2 cellular contexts compared by ENCODE assay signal in the genomic region with DNA sequence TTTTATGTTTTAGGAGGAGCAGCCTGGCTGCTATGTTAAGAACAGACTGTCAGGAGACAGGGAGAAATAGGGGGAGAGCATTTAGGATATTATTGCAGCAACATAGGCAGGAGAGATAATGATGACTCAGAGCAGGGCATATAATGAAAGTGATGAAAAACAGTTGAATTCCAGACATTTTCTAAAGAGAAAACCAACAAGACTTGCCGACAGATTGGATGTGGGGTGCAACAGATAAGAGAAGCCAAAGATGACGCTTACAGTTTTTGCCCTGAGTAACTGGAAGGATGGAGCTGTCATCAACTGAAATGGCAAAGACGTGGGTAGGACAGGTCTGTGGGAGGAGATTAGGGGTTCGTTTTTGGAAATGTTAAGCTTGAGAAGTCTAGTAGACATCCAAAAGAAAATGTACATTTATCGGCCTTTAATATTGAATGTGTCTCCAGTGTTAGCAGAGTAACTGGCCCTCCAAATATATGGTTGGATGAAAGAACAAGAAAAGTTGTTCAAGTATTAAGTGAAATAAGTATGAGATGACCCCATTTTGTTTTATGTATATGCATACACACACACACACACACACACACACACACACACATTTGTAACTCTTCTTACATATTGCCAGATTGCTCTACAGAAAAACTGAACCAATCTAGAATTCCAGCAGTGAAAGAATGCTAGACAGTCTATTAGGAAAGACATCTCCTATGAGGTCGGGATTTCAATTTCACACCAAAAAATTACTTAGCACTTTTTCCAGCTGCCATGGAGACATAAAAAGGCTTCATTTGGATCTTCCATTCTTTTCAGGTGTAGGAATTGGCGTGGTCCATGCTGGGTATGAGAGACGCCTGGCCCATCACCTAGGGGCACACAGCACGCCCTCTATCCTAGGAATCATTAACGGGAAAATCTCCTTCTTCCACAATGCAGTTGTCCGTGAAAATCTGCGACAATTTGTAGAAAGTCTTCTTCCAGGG.
A peak's percentile ranks its signal among the peaks of the same experiment; 100 is the strongest.
TF ChIP-seq lines count a peak whose summit lies in the region.

No MANE protein-coding gene starts in this region.

TF ChIP-seq in K562, 482 proteins besides CTCF, POLR2A, EP300 and RAD21 (continues in another document):
- TF ChIP-seq YY1 (IDR thresholded peaks at IDR 0.05; ENCODE audit: borderline replicate concordance in 1 of 3, control insufficient read depth in 1 of 3, extremely low read depth in 1 of 3, insufficient read depth in 3 of 3, insufficient read length in 1 of 3, insufficient replicate concordance in 2 of 3, low read depth in 1 of 3, low read length in 2 of 3): peak in 1 of 3 experiments; percentile 56
- TF ChIP-seq DPF2 (IDR thresholded peaks at IDR 0.05): peak; percentile 100
- TF ChIP-seq ZNF316 (IDR thresholded peaks at IDR 0.05): peak; percentile 98
- TF ChIP-seq, protein P1, sequence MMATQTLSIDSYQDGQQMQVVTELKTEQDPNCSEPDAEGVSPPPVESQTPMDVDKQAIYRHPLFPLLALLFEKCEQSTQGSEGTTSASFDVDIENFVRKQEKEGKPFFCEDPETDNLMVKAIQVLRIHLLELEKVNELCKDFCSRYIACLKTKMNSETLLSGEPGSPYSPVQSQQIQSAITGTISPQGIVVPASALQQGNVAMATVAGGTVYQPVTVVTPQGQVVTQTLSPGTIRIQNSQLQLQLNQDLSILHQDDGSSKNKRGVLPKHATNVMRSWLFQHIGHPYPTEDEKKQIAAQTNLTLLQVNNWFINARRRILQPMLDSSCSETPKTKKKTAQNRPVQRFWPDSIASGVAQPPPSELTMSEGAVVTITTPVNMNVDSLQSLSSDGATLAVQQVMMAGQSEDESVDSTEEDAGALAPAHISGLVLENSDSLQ (IDR thresholded peaks at IDR 0.05): peak; percentile 92
- TF ChIP-seq, protein P2, sequence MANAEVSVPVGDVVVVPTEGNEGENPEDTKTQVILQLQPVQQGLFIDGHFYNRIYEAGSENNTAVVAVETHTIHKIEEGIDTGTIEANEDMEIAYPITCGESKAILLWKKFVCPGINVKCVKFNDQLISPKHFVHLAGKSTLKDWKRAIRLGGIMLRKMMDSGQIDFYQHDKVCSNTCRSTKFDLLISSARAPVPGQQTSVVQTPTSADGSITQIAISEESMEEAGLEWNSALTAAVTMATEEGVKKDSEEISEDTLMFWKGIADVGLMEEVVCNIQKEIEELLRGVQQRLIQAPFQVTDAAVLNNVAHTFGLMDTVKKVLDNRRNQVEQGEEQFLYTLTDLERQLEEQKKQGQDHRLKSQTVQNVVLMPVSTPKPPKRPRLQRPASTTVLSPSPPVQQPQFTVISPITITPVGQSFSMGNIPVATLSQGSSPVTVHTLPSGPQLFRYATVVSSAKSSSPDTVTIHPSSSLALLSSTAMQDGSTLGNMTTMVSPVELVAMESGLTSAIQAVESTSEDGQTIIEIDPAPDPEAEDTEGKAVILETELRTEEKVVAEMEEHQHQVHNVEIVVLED (CRISPR knock-in tag; IDR thresholded peaks at IDR 0.05): no peak
- TF ChIP-seq, protein P3, sequence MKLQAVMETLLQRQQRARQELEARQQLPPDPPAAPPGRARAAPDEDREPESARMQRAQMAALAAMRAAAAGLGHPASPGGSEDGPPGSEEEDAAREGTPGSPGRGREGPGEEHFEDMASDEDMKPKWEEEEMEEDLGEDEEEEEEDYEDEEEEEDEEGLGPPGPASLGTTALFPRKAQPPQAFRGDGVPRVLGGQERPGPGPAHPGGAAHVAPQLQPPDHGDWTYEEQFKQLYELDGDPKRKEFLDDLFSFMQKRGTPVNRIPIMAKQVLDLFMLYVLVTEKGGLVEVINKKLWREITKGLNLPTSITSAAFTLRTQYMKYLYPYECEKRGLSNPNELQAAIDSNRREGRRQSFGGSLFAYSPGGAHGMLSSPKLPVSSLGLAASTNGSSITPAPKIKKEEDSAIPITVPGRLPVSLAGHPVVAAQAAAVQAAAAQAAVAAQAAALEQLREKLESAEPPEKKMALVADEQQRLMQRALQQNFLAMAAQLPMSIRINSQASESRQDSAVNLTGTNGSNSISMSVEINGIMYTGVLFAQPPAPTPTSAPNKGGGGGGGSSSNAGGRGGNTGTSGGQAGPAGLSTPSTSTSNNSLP (IDR thresholded peaks at IDR 0.05; ENCODE audit: borderline replicate concordance, low read depth, low read length): peak; percentile 99
- TF ChIP-seq, protein P4, sequence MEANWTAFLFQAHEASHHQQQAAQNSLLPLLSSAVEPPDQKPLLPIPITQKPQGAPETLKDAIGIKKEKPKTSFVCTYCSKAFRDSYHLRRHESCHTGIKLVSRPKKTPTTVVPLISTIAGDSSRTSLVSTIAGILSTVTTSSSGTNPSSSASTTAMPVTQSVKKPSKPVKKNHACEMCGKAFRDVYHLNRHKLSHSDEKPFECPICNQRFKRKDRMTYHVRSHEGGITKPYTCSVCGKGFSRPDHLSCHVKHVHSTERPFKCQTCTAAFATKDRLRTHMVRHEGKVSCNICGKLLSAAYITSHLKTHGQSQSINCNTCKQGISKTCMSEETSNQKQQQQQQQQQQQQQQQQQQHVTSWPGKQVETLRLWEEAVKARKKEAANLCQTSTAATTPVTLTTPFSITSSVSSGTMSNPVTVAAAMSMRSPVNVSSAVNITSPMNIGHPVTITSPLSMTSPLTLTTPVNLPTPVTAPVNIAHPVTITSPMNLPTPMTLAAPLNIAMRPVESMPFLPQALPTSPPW (CRISPR knock-in tag; IDR thresholded peaks at IDR 0.05): peak; percentile 85
- TF ChIP-seq FOXA3 (CRISPR knock-in tag; conservative IDR thresholded peaks at IDR 0.05 in 1 of 2, IDR thresholded peaks at IDR 0.05 in 1 of 2): peak; percentile 17 to 45; a peak in 1 of 4 replicates
- TF ChIP-seq PCBP2 (IDR thresholded peaks at IDR 0.05; ENCODE audit: low read depth, low read length, poor library complexity, severe bottlenecking): no peak
- peak; percentile 96 for TF ChIP-seq CEBPB (tag; IDR thresholded peaks at IDR 0.05)
- TF ChIP-seq KAT7 (CRISPR knock-in tag; IDR thresholded peaks at IDR 0.05; ENCODE audit: borderline replicate concordance): peak; percentile 1; the same call in 1 of the 2 replicates
- TF ChIP-seq NCOA6 (IDR thresholded peaks at IDR 0.05): peak; percentile 61; the same call in 1 of the 2 replicates
- TF ChIP-seq, protein P5, sequence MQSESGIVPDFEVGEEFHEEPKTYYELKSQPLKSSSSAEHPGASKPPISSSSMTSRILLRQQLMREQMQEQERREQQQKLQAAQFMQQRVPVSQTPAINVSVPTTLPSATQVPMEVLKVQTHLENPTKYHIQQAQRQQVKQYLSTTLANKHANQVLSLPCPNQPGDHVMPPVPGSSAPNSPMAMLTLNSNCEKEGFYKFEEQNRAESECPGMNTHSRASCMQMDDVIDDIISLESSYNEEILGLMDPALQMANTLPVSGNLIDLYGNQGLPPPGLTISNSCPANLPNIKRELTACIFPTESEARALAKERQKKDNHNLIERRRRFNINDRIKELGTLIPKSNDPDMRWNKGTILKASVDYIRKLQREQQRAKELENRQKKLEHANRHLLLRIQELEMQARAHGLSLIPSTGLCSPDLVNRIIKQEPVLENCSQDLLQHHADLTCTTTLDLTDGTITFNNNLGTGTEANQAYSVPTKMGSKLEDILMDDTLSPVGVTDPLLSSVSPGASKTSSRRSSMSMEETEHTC (IDR thresholded peaks at IDR 0.05): 0 out of 2 replicates have a peak, but pooled peaks have one; percentile 47
- peak; percentile 84 for TF ChIP-seq MAFF (IDR thresholded peaks at IDR 0.05; ENCODE audit: low read length)
- TF ChIP-seq KLF16 (IDR thresholded peaks at IDR 0.05): peak; percentile 93
- no peak for TF ChIP-seq SLC30A9 (CRISPR knock-in tag; IDR thresholded peaks at IDR 0.05)

TF ChIP-seq in WTC11, 78 proteins besides CTCF, POLR2A, EP300 and RAD21:
- TF ChIP-seq CREM (CRISPR knock-in tag; IDR thresholded peaks at IDR 0.05) (no peak), ZNF671 (CRISPR knock-in tag; IDR thresholded peaks at IDR 0.05) (no peak)
TF ChIP-seq in WTC11: peak in this region for 0.
